Comparison of ENCODE assay signal across 8 cellular contexts in the genomic region with DNA sequence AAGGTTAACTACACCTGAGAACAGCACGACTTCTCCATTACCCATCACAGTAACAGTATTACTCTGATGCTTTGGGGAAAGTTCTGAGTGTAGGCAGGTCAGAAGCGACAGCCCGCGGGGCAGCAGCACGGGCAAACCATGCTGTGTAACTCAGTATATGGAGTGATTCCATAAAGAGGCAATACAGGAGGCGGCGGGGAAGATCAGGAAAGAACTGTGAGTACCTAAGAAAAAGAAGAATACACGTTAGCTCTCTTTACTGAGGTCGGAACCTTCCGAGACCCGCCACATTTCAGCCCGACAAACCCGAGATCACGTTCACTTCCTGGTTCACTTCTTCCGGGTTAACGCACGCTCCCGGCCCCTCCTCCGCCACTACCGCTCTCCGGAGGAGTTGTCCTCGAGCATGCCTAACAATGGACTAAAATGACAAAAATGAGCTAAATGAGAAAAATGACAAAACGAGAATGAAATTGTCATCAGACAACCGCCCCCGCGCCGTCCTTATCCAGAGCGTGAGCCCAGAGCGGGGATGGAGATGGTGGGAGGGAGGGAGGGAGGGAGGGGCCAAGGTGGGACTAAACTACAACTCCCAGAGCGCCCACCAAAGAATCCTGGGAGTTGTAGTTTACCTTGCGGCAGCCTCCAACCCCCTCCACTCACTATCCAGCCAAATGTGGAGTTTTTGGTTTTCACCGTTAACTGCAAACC. TPM values are rescaled to one million over a fixed set of nuclear protein-coding genes. Genes with fewer than 3 reads are reported as not detected.
DNase-seq lines count a peak whose midpoint lies in the region; ATAC-seq, FAIRE-seq and TF ChIP-seq lines count a peak whose summit lies in the region.

A gene with protein sequence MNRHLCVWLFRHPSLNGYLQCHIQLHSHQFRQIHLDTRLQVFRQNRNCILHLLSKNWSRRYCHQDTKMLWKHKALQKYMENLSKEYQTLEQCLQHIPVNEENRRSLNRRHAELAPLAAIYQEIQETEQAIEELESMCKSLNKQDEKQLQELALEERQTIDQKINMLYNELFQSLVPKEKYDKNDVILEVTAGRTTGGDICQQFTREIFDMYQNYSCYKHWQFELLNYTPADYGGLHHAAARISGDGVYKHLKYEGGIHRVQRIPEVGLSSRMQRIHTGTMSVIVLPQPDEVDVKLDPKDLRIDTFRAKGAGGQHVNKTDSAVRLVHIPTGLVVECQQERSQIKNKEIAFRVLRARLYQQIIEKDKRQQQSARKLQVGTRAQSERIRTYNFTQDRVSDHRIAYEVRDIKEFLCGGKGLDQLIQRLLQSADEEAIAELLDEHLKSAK (minus strand): TSS at position 316 of the 711 bp plus-strand sequence. CDS start 2,669 bp downstream, outside the sequence.

- peak within 1 kb of the TSS in 4 of 5 donors; percentile 11 to 86 (median 64) for H3K27ac ChIP-seq in adrenal gland
- H3K27ac ChIP-seq in heart right ventricle, result peak within 1 kb of the TSS; percentile 19 to 88 (median 80)
- H3K27ac ChIP-seq in prostate gland, result peak within 1 kb of the TSS; percentile 84 to 86

- peak within 1 kb of the TSS; percentile 90 to 96 (median 92) for H3K4me3 Mint-ChIP-seq in T-cell

- TF ChIP-seq CTCF in adrenal gland (IDR thresholded peaks at IDR 0.05) (no peak), heart right ventricle (IDR thresholded peaks at IDR 0.05) (no peak), prostate gland (IDR thresholded peaks at IDR 0.05) (no peak)

- peaks cover 15% of the 10 kb centered on the region for H3K36me3 Mint-ChIP-seq in T-cell

- peak within 1 kb of the TSS; percentile 96 to 98 for H3K27ac Mint-ChIP-seq in T-cell

- CTCF ChIA-PET in T-cell (lab: Charles Lee), result interaction anchor here in 1 of 2 donors (0.8 kb wide), 1 partner anchor 833 kb away, joined by 4 read pairs; no protein-coding TSS in a partner anchor

- TF ChIP-seq POLR2A in GM12892 (IDR thresholded peaks at IDR 0.05; ENCODE audit: low read depth, low read length) (peak; percentile 70; the same call in 1 of the 2 replicates), adrenal gland (IDR thresholded peaks at IDR 0.05) (peak in 1 of 2 donors; percentile 42), prostate gland (IDR thresholded peaks at IDR 0.05) (no peak)

- DNase-seq in GM12892 (ENCODE audit: insufficient read length), result peak; percentile 60
- DNase-seq in NCI-H1417 treated with DMSO at 0.1 percent for 48 hours (lab: John Stamatoyannopoulos, UW), result peak; percentile 48
- DNase-seq in T-cell, result peak; percentile 73 to 90 (median 81)
- DNase-seq in adrenal gland, result peak; percentile 71 to 85 (median 78)
- DNase-seq in heart right ventricle, result peak; percentile 74 to 85
- peak; percentile 76 for DNase-seq in prostate gland (ENCODE audit: low spot score)
- DNase-seq in ureter (ENCODE audit: low spot score), result peak; percentile 83

- H3K4me3 ChIP-seq in adrenal gland (peak within 1 kb of the TSS in 3 of 4 donors; percentile 36 to 85 (median 65)), heart right ventricle (peak within 1 kb of the TSS; percentile 30 to 91 (median 64)), prostate gland (peak within 1 kb of the TSS; percentile 56 to 58)

- H3K36me3 ChIP-seq in adrenal gland (replicated peaks in 1 of 2), result peaks cover 0 to 9% of the 10 kb centered on the region in 2 donors
- peaks cover 0 to 38% (median 6%) of the 10 kb centered on the region in 9 donors for H3K36me3 ChIP-seq in heart right ventricle
- H3K36me3 ChIP-seq in prostate gland, result no peaks in the 10 kb centered on the region

- H3K27me3 ChIP-seq in adrenal gland, result no peaks in the 10 kb centered on the region
- no peaks in the 10 kb centered on the region for H3K27me3 ChIP-seq in heart right ventricle
- no peaks in the 10 kb centered on the region for H3K27me3 ChIP-seq in prostate gland (replicated peaks; ENCODE audit: insufficient read depth)

- POLR2A ChIA-PET in T-cell (lab: Charles Lee), result interaction anchor here (0.6 kb wide), 2 partner anchors 70 to 323 kb away, joined by 3 read pairs; no protein-coding TSS in a partner anchor

- H3K27me3 Mint-ChIP-seq in T-cell, result no peaks in the 10 kb centered on the region

- intact Hi-C loops in adrenal gland (cut with DNase I), result no loop called here
- intact Hi-C loops in heart right ventricle (cut with DNase I), result loop anchor here in 4 of 10 donors (2.0 to 5.0 kb wide), 3 partner anchors 44 to 49 kb away; a partner anchor contains a TSS
- intact Hi-C loops in prostate gland (cut with DNase I), result loop anchor here (10.0 kb wide), 1 partner anchor 69 kb away; a partner anchor contains a TSS

- peaks cover 0 to 2% (median 2%) of the 10 kb centered on the region in 3 donors for H3K9me3 Mint-ChIP-seq in T-cell

- H3K4me1 ChIP-seq in adrenal gland (replicated peaks in 1 of 2) (peaks cover 6% of the 10 kb centered on the region in 2 donors), heart right ventricle (peaks cover 0 to 13% (median 5%) of the 10 kb centered on the region in 9 donors), prostate gland (replicated peaks) (no peaks in the 10 kb centered on the region)

- FAIRE-seq in GM12892 (lab: Jason Lieb, UNC), result peak; percentile 94

- WGBS in adrenal gland, 4 donors, result 0% methylated on average over 32 of the region's 32 CpGs
- WGBS in heart right ventricle, 2 donors, result 0 to 1% methylated on average over 32 of the region's 32 CpGs
- WGBS in prostate gland, result under 1% methylated on average over 32 of the region's 32 CpGs

- H3K9me3 ChIP-seq in adrenal gland (replicated peaks in 1 of 3) (no peaks in the 10 kb centered on the region), heart right ventricle (peaks cover 0 to 14% (median 2%) of the 10 kb centered on the region in 11 donors), prostate gland (no peaks in the 10 kb centered on the region)

- H3K4me1 Mint-ChIP-seq in T-cell, result peaks cover 27 to 30% (median 29%) of the 10 kb centered on the region in 3 donors

- ATAC-seq in HG02798 (IDR thresholded peaks at IDR 0.05; ENCODE audit: poor library complexity, unreplicated experiment) (peak; percentile 96), T-cell (replicated peaks in 1 of 4) (peak; percentile 93 to 95 (median 95)), heart right ventricle (peak; percentile 96 to 99 (median 97))

RNA-seq across cellular contexts. Expression of the gene that starts here (rescaled TPM):
- polyA plus RNA-seq in GM12892 (2012; ENCODE audit: missing spikeins), result 25.7 TPM
- total RNA-seq in T-cell (10 to 100 TPM; 22.1 to 35.5 (median 26.6) TPM), adrenal gland (10 to 100 TPM in 5 of 8 donors, 1 to 10 TPM in 3; 6.8 to 21.8 (median 12.3) TPM), heart right ventricle (10 to 100 TPM in 6 of 10 donors, 1 to 10 TPM in 4; 8.2 to 15.0 (median 10.3) TPM), prostate gland (10 to 100 TPM; 10.8 to 22.2 TPM), ureter (12.3 TPM)
- polyA plus RNA-seq in adrenal gland (10 to 100 TPM; 17.4 to 27.4 (median 19.3) TPM), heart right ventricle (10 to 100 TPM in 1 of 2 donors, 1 to 10 TPM in 1; 6.6 to 18.7 TPM)

Comparison
In these comparisons a context has a peak if more than half of its experiments do, and no peak if none do; other contexts are left out.
1. Peak in every context shown above with its lines: DNase-seq, ATAC-seq, H3K4me3 ChIP-seq and H3K27ac ChIP-seq.